Comparison of ENCODE assay signal across 8 cellular contexts in genomic region chr1:233327938-233328660, GRCh38. TPM values are rescaled to one million over a fixed set of nuclear protein-coding genes. Genes with fewer than 3 reads are reported as not detected.
DNase-seq lines count a peak whose midpoint lies in the region; ATAC-seq and TF ChIP-seq lines count a peak whose summit lies in the region.

No MANE protein-coding gene starts in this region.

- H3K4me1 ChIP-seq in uterus = peaks cover 0 to 9% of the 10 kb centered on the region in 2 donors

- intact Hi-C loops in natural killer cell (cut with micrococcal nuclease) (no loop called here), uterus (cut with DNase I; ENCODE audit: low total_unique reads) (no loop called here)

- H3K27me3 ChIP-seq in uterus = peaks cover 0 to 5% of the 10 kb centered on the region in 2 donors

- H3K9me3 Mint-ChIP-seq in activated CD4-positive, alpha-beta T cell treated with anti-CD3 and anti-CD28 coated beads, Interleukin-2, amount 10 ng/mL, durations not matched to agents 7 days and 5 days = no peaks in the 10 kb centered on the region
- peaks cover 0 to 3% of the 10 kb centered on the region in 2 donors for H3K9me3 Mint-ChIP-seq in natural killer cell

- ATAC-seq in GM21381 (IDR thresholded peaks at IDR 0.05; ENCODE audit: unreplicated experiment) (peak; percentile 19), natural killer cell (peak; percentile 21 to 37 (median 35))

- POLR2A ChIA-PET in activated CD4-positive, alpha-beta T cell treated with anti-CD3 and anti-CD28 coated beads, Interleukin-2, amount 10 ng/mL, durations not matched to agents 7 days and 5 days (lab: Charles Lee) = interaction anchor here (0.8 kb wide), 1 partner anchor 137 kb away, joined by 3 read pairs; no protein-coding TSS in a partner anchor

- peak overlapping the region; percentile 29 for H3K4me3 Mint-ChIP-seq in activated CD4-positive, alpha-beta T cell treated with anti-CD3 and anti-CD28 coated beads, Interleukin-2, amount 10 ng/mL, durations not matched to agents 7 days and 5 days
- no peak overlapping the region for H3K4me3 Mint-ChIP-seq in natural killer cell

- peak overlapping the region; percentile 29 for H3K27ac ChIP-seq in epithelial cell of prostate
- peak overlapping the region in 1 of 2 donors; percentile 69 for H3K27ac ChIP-seq in uterus

- TF ChIP-seq CTCF in natural killer cell (IDR thresholded peaks at IDR 0.05) = no peak
- TF ChIP-seq CTCF in uterus (IDR thresholded peaks at IDR 0.05) = no peak

- peak in 1 of 2 donors; percentile 5 for TF ChIP-seq POLR2A in uterus (IDR thresholded peaks at IDR 0.05)

- no peaks in the 10 kb centered on the region for H3K9me3 ChIP-seq in uterus

- H3K36me3 ChIP-seq in uterus = no peaks in the 10 kb centered on the region

- H3K27me3 Mint-ChIP-seq in activated CD4-positive, alpha-beta T cell treated with anti-CD3 and anti-CD28 coated beads, Interleukin-2, amount 10 ng/mL, durations not matched to agents 7 days and 5 days = peaks cover 18% of the 10 kb centered on the region
- H3K27me3 Mint-ChIP-seq in natural killer cell (ENCODE audit: low read depth in 2 of 2) = peaks cover 6 to 16% of the 10 kb centered on the region in 2 donors

- peak; percentile 43 for DNase-seq in Daoy (ENCODE audit: low read depth)
- DNase-seq in HT1080 (ENCODE audit: low read depth) = peak; percentile 3
- DNase-seq in activated CD4-positive, alpha-beta T cell treated with anti-CD3 and anti-CD28 coated beads, Interleukin-2, amount 10 ng/mL, durations not matched to agents 7 days and 5 days = peak; percentile 16
- DNase-seq in epithelial cell of prostate (ENCODE audit: low read depth, low spot score) = no peak
- DNase-seq in natural killer cell = no peak
- DNase-seq in uterus = no peak
- no peak for DNase-seq in DMS153 (lab: John Stamatoyannopoulos, UW)

- H3K4me3 ChIP-seq in uterus = peak overlapping the region; percentile 13 to 46

- no peak overlapping the region for H3K27ac Mint-ChIP-seq in activated CD4-positive, alpha-beta T cell treated with anti-CD3 and anti-CD28 coated beads, Interleukin-2, amount 10 ng/mL, durations not matched to agents 7 days and 5 days
- H3K27ac Mint-ChIP-seq in natural killer cell = no peak overlapping the region

- H3K4me1 Mint-ChIP-seq in activated CD4-positive, alpha-beta T cell treated with anti-CD3 and anti-CD28 coated beads, Interleukin-2, amount 10 ng/mL, durations not matched to agents 7 days and 5 days = peaks cover 12% of the 10 kb centered on the region
- H3K4me1 Mint-ChIP-seq in natural killer cell = peaks cover 0 to 13% of the 10 kb centered on the region in 2 donors

- H3K36me3 Mint-ChIP-seq in activated CD4-positive, alpha-beta T cell treated with anti-CD3 and anti-CD28 coated beads, Interleukin-2, amount 10 ng/mL, durations not matched to agents 7 days and 5 days (ENCODE audit: low read depth) = no peaks in the 10 kb centered on the region
- H3K36me3 Mint-ChIP-seq in natural killer cell = no peaks in the 10 kb centered on the region

- CTCF ChIA-PET in activated CD4-positive, alpha-beta T cell treated with anti-CD3 and anti-CD28 coated beads, Interleukin-2, amount 10 ng/mL, durations not matched to agents 7 days and 5 days (lab: Charles Lee) = interaction anchor here (1.9 kb wide), 1 partner anchor 23 kb away, joined by 4 read pairs; no protein-coding TSS in a partner anchor

RNA-seq across cellular contexts. Expression of gene MAP3K21, which starts 0.6 kb away (rescaled TPM):
- 2.7 and 3.2 TPM in 2 replicates for total RNA-seq in Daoy (2014; rRNA removed; shearing (Covaris generic))
- 6.1 and 6.4 TPM in 2 replicates for total RNA-seq in HT1080 (2014; rRNA removed; shearing (Covaris generic))
- 7.3 and 9.1 TPM in 2 replicates for polyA plus RNA-seq in HT1080 (2015; cell fraction: cytosol; rRNA removed)
- polyA plus RNA-seq in HT1080 (2015; cell fraction: nucleus; rRNA removed) = 12.2 and 13.1 TPM in 2 replicates
- under 1 TPM; 0.84 to 0.87 TPM for total RNA-seq in activated CD4-positive, alpha-beta T cell treated with anti-CD3 and anti-CD28 coated beads, Interleukin-2, amount 10 ng/mL, durations not matched to agents 7 days and 5 days
- total RNA-seq in natural killer cell = under 1 TPM; 0.14 to 0.70 (median 0.27) TPM
- total RNA-seq in uterus = 1 to 10 TPM in 3 of 4 donors, under 1 TPM in 1; 0.26 to 5.6 (median 2.0) TPM

RNA-seq across cellular contexts. Expression of gene PCNX2, which starts 32.6 kb away (rescaled TPM):
- total RNA-seq in Daoy (2014; rRNA removed; shearing (Covaris generic)) = 9.9 and 15.0 TPM in 2 replicates
- total RNA-seq in HT1080 (2014; rRNA removed; shearing (Covaris generic)) = 10.5 and 15.3 TPM in 2 replicates
- 10.0 and 10.7 TPM in 2 replicates for polyA plus RNA-seq in HT1080 (2015; cell fraction: cytosol; rRNA removed)
- 23.8 and 28.1 TPM in 2 replicates for polyA plus RNA-seq in HT1080 (2015; cell fraction: nucleus; rRNA removed)
- 10 to 100 TPM; 25.0 to 29.8 TPM for total RNA-seq in activated CD4-positive, alpha-beta T cell treated with anti-CD3 and anti-CD28 coated beads, Interleukin-2, amount 10 ng/mL, durations not matched to agents 7 days and 5 days
- total RNA-seq in natural killer cell (10 to 100 TPM; 12.9 to 25.8 (median 16.0) TPM), uterus (10 to 100 TPM in 2 of 4 donors, 1 to 10 TPM in 2; 4.1 to 36.2 (median 14.1) TPM)

Comparison
In these comparisons a context has a peak if more than half of its experiments do, and no peak if none do; other contexts are left out.
1. DNase-seq: peak in Daoy (single experiment), HT1080 (single experiment) and activated CD4-positive, alpha-beta T cell treated with anti-CD3 and anti-CD28 coated beads, Interleukin-2, amount 10 ng/mL, durations not matched to agents 7 days and 5 days (single experiment); none in epithelial cell of prostate (single experiment), natural killer cell (single experiment), uterus (0 of 2) and DMS153 (single experiment).